In the genomic region with DNA sequence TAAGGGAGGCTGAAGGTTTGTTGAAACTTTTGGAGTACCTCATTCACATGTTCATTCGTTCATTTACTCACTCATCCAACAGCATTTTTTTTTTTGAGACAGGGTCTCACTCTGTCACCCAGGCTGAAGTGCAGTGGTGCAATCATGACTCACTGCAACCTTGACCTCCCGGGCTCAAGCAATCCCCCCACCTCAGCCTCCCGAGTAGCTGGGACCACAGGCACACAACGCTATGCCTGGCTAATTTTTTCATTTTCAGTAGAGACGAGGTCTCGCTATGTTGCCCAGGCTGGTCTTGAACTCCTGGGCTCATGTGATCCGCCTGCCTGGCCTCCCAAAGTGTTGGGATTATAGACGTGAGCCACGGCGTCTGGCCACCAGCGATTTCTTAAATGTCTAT, we compare ENCODE assay signal across 2 cellular contexts. TPM values are rescaled to one million over a fixed set of nuclear protein-coding genes. Genes with fewer than 3 reads are reported as not detected.
"Had no signal": no experiment of that assay in that cellular context is flagged by ENCODE, and none has a peak within 500 bp of the region (broad histone marks: within the 10 kb centered on the region; RNA-seq: fewer than 3 reads in every experiment).

No MANE protein-coding gene starts in this region.

RNA-seq across cellular contexts. Expression of a gene that starts 15.4 kb away (rescaled TPM):
- total RNA-seq: M059J, SJCRH30 had no signal
